12 cellular contexts compared by ENCODE assay signal in genomic region chr14:68549966-68550705, GRCh38.
A peak's percentile ranks its signal among the peaks of the same experiment; 100 is the strongest.
DNase-seq lines count a peak whose midpoint lies in the region; ATAC-seq, FAIRE-seq and TF ChIP-seq lines count a peak whose summit lies in the region.
"Had no signal": no experiment of that assay in that cellular context is flagged by ENCODE, and none has a peak within 500 bp of the region (broad histone marks: within the 10 kb centered on the region; RNA-seq: fewer than 3 reads in every experiment).

No MANE protein-coding gene starts in this region.

- ATAC-seq in activated CD8-positive, alpha-beta T cell treated with anti-CD3 and anti-CD28 coated beads for 36 hours: no peak
- no peak for ATAC-seq in stimulated activated effector memory CD8-positive, alpha-beta T cell treated with anti-CD3 and anti-CD28 coated beads, Interleukin-12 subunit alpha, Interleukin-12 subunit beta, amount 100 ng/mL, for 72 hours
- ATAC-seq: activated CD8-positive, alpha-beta T cell treated with anti-CD3 and anti-CD28 coated beads, Interleukin-2, amount 10 ng/mL, durations not matched to agents 7 days and 5 days; Panc1 had no signal

- no peaks in the 10 kb centered on the region for H3K9me3 ChIP-seq in AG04450 (ENCODE audit: control insufficient read depth, insufficient read depth, low read length)

- no peak for TF ChIP-seq CTCF in AG04450 (IDR thresholded peaks at IDR 0.05; ENCODE audit: low read depth, low read length)
- no peak for TF ChIP-seq CTCF in activated CD8-positive, alpha-beta T cell treated with anti-CD3 and anti-CD28 coated beads for 36 hours (IDR thresholded peaks at IDR 0.05)

- no peaks in the 10 kb centered on the region for H3K36me3 ChIP-seq in rectal smooth muscle tissue (ENCODE audit: control insufficient read depth, insufficient read depth, low read length)

- no peaks in the 10 kb centered on the region for H3K27me3 ChIP-seq in AG04450 (ENCODE audit: control insufficient read depth, insufficient read depth, low read length)
- no peaks in the 10 kb centered on the region for H3K27me3 ChIP-seq in rectal smooth muscle tissue (ENCODE audit: control insufficient read depth, insufficient read depth, low read length)

- no peak for DNase-seq in AG04450 (ENCODE audit: low read depth, low spot score)
- peak; percentile 52 for DNase-seq in RCC 7860 (ENCODE audit: low spot score)
- peak; percentile 95 for DNase-seq in fibroblast of gingiva (ENCODE audit: low read depth)
- no peak for DNase-seq in activated CD8-positive, alpha-beta T cell treated with anti-CD3 and anti-CD28 coated beads for 36 hours
- no peak for DNase-seq in germinal center (ENCODE audit: low spot score)
- no peak for DNase-seq in activated naive CD4-positive, alpha-beta T cell treated with anti-CD3 and anti-CD28 coated beads, Interleukin-2, amount 50 U/mL, for 16 hours
- DNase-seq in stimulated activated effector memory CD8-positive, alpha-beta T cell treated with anti-CD3 and anti-CD28 coated beads, Interleukin-12 subunit alpha, Interleukin-12 subunit beta, amount 100 ng/mL, for 72 hours (ENCODE audit: low spot score in 2 of 2): no peak
- DNase-seq: activated CD8-positive, alpha-beta T cell treated with anti-CD3 and anti-CD28 coated beads, Interleukin-2, amount 10 ng/mL, durations not matched to agents 7 days and 5 days; retina had no signal

- no peak overlapping the region for H3K9ac ChIP-seq in rectal smooth muscle tissue (ENCODE audit: low read length)

- H3K9me3 Mint-ChIP-seq in activated CD8-positive, alpha-beta T cell treated with anti-CD3 and anti-CD28 coated beads for 36 hours: no peaks in the 10 kb centered on the region
- H3K9me3 Mint-ChIP-seq in stimulated activated effector memory CD8-positive, alpha-beta T cell treated with anti-CD3 and anti-CD28 coated beads, Interleukin-12 subunit alpha, Interleukin-12 subunit beta, amount 100 ng/mL, for 72 hours: no peaks in the 10 kb centered on the region

- no peak overlapping the region for H3K4me3 Mint-ChIP-seq in activated CD8-positive, alpha-beta T cell treated with anti-CD3 and anti-CD28 coated beads for 36 hours
- H3K4me3 Mint-ChIP-seq in stimulated activated effector memory CD8-positive, alpha-beta T cell treated with anti-CD3 and anti-CD28 coated beads, Interleukin-12 subunit alpha, Interleukin-12 subunit beta, amount 100 ng/mL, for 72 hours: no peak overlapping the region
- H3K4me3 Mint-ChIP-seq: activated CD8-positive, alpha-beta T cell treated with anti-CD3 and anti-CD28 coated beads, Interleukin-2, amount 10 ng/mL, durations not matched to agents 7 days and 5 days had no signal

- no peaks in the 10 kb centered on the region for H3K36me3 Mint-ChIP-seq in activated CD8-positive, alpha-beta T cell treated with anti-CD3 and anti-CD28 coated beads for 36 hours (ENCODE audit: low read depth)
- no peaks in the 10 kb centered on the region for H3K36me3 Mint-ChIP-seq in stimulated activated effector memory CD8-positive, alpha-beta T cell treated with anti-CD3 and anti-CD28 coated beads, Interleukin-12 subunit alpha, Interleukin-12 subunit beta, amount 100 ng/mL, for 72 hours

- CTCF ChIA-PET in AG04450 (lab: Charles Lee): no interaction called here
- CTCF ChIA-PET in activated CD8-positive, alpha-beta T cell treated with anti-CD3 and anti-CD28 coated beads for 36 hours (lab: Charles Lee): interaction anchor here (1.1 kb wide), 1 partner anchor 27 kb away, joined by 4 read pairs; no protein-coding TSS in a partner anchor

- H3K4me1 ChIP-seq in rectal smooth muscle tissue (ENCODE audit: control insufficient read depth, insufficient read depth, low read length): peaks cover 65% of the 10 kb centered on the region

- POLR2A ChIA-PET in AG04450 (lab: Yijun Ruan, JAX): no interaction called here
- POLR2A ChIA-PET in activated CD8-positive, alpha-beta T cell treated with anti-CD3 and anti-CD28 coated beads for 36 hours (lab: Charles Lee): no interaction called here

- peaks cover 6% of the 10 kb centered on the region for H3K4me1 Mint-ChIP-seq in activated CD8-positive, alpha-beta T cell treated with anti-CD3 and anti-CD28 coated beads for 36 hours (ENCODE audit: low read depth)
- H3K4me1 Mint-ChIP-seq in stimulated activated effector memory CD8-positive, alpha-beta T cell treated with anti-CD3 and anti-CD28 coated beads, Interleukin-12 subunit alpha, Interleukin-12 subunit beta, amount 100 ng/mL, for 72 hours: peaks cover 7% of the 10 kb centered on the region

- H3K4me3 ChIP-seq in AG04450 (ENCODE audit: low read depth, low read length) (no peak overlapping the region), rectal smooth muscle tissue (ENCODE audit: low read length) (no peak overlapping the region)

- intact Hi-C loops in activated CD8-positive, alpha-beta T cell treated with anti-CD3 and anti-CD28 coated beads for 36 hours (cut with micrococcal nuclease): no loop called here

- peak; percentile 51 for FAIRE-seq in RCC 7860 (lab: Jason Lieb, UNC)
- FAIRE-seq: GM12892 had no signal

- H3K27ac Mint-ChIP-seq in activated CD8-positive, alpha-beta T cell treated with anti-CD3 and anti-CD28 coated beads for 36 hours: no peak overlapping the region
- H3K27ac Mint-ChIP-seq in stimulated activated effector memory CD8-positive, alpha-beta T cell treated with anti-CD3 and anti-CD28 coated beads, Interleukin-12 subunit alpha, Interleukin-12 subunit beta, amount 100 ng/mL, for 72 hours: no peak overlapping the region
- H3K27ac Mint-ChIP-seq: activated CD8-positive, alpha-beta T cell treated with anti-CD3 and anti-CD28 coated beads, Interleukin-2, amount 10 ng/mL, durations not matched to agents 7 days and 5 days had no signal

- no peaks in the 10 kb centered on the region for H3K27me3 Mint-ChIP-seq in activated CD8-positive, alpha-beta T cell treated with anti-CD3 and anti-CD28 coated beads for 36 hours

- peak overlapping the region; percentile 25 for H3K27ac ChIP-seq in AG04450 (ENCODE audit: low read depth, low read length)
- H3K27ac ChIP-seq in rectal smooth muscle tissue (ENCODE audit: low read depth, low read length): peak overlapping the region; percentile 89

Comparison
In these comparisons a context has a peak if more than half of its experiments do, and no peak if none do; other contexts are left out.
1. DNase-seq: peak in RCC 7860 (single experiment) and fibroblast of gingiva (single experiment); none in AG04450 (single experiment), activated CD8-positive, alpha-beta T cell treated with anti-CD3 and anti-CD28 coated beads for 36 hours (single experiment), germinal center (single experiment), activated naive CD4-positive, alpha-beta T cell treated with anti-CD3 and anti-CD28 coated beads, Interleukin-2, amount 50 U/mL, for 16 hours (single experiment) and stimulated activated effector memory CD8-positive, alpha-beta T cell treated with anti-CD3 and anti-CD28 coated beads, Interleukin-12 subunit alpha, Interleukin-12 subunit beta, amount 100 ng/mL, for 72 hours (0 of 2).